Comparison of ENCODE assay signal across 11 cellular contexts in genomic region chr4:185573651-185574199, GRCh38. TPM values are rescaled to one million over a fixed set of nuclear protein-coding genes. Genes with fewer than 3 reads are reported as not detected.
DNase-seq lines count a peak whose midpoint lies in the region; ATAC-seq, FAIRE-seq and TF ChIP-seq lines count a peak whose summit lies in the region.
"Had no signal": no experiment of that assay in that cellular context is flagged by ENCODE, and none has a peak within 500 bp of the region (broad histone marks: within the 10 kb centered on the region; RNA-seq: fewer than 3 reads in every experiment).

No MANE protein-coding gene starts in this region.

- peak overlapping the region; percentile 98 for H3K27ac Mint-ChIP-seq in astrocyte (ENCODE audit: unreplicated experiment)
- no peak overlapping the region for H3K27ac Mint-ChIP-seq in activated CD4-positive, alpha-beta T cell treated with anti-CD3 and anti-CD28 coated beads, Interleukin-2, amount 10 ng/mL, durations not matched to agents 7 days and 5 days
- H3K27ac Mint-ChIP-seq: activated CD8-positive, alpha-beta memory T cell treated with anti-CD3 and anti-CD28 coated beads, Interleukin-2, amount 10 ng/mL, durations not matched to agents 7 days and 5 days; natural killer cell had no signal

- no peaks in the 10 kb centered on the region for H4K20me1 ChIP-seq in astrocyte (ENCODE audit: insufficient read depth, low read length)

- H3K27me3 Mint-ChIP-seq in astrocyte (ENCODE audit: low read depth, unreplicated experiment) = no peaks in the 10 kb centered on the region
- H3K27me3 Mint-ChIP-seq in activated CD4-positive, alpha-beta T cell treated with anti-CD3 and anti-CD28 coated beads, Interleukin-2, amount 10 ng/mL, durations not matched to agents 7 days and 5 days = peaks cover 9% of the 10 kb centered on the region

- CTCF ChIA-PET in activated CD4-positive, alpha-beta T cell treated with anti-CD3 and anti-CD28 coated beads, Interleukin-2, amount 10 ng/mL, durations not matched to agents 7 days and 5 days (lab: Charles Lee) = interaction anchor here (1.4 kb wide), 1 partner anchor 23 kb away, joined by 3 read pairs; no protein-coding TSS in a partner anchor

- POLR2A ChIA-PET in activated CD4-positive, alpha-beta T cell treated with anti-CD3 and anti-CD28 coated beads, Interleukin-2, amount 10 ng/mL, durations not matched to agents 7 days and 5 days (lab: Charles Lee) = no interaction called here

- H3K79me2 ChIP-seq in astrocyte (ENCODE audit: insufficient read depth, low read length) = no peaks in the 10 kb centered on the region

- no peaks in the 10 kb centered on the region for H3K9me3 Mint-ChIP-seq in astrocyte (ENCODE audit: unreplicated experiment)
- H3K9me3 Mint-ChIP-seq in activated CD4-positive, alpha-beta T cell treated with anti-CD3 and anti-CD28 coated beads, Interleukin-2, amount 10 ng/mL, durations not matched to agents 7 days and 5 days = no peaks in the 10 kb centered on the region
- H3K9me3 Mint-ChIP-seq: natural killer cell had no signal

- H3K4me1 Mint-ChIP-seq in astrocyte (ENCODE audit: low read depth, unreplicated experiment) = peaks cover 23% of the 10 kb centered on the region
- H3K4me1 Mint-ChIP-seq in activated CD4-positive, alpha-beta T cell treated with anti-CD3 and anti-CD28 coated beads, Interleukin-2, amount 10 ng/mL, durations not matched to agents 7 days and 5 days = no peaks in the 10 kb centered on the region
- H3K4me1 Mint-ChIP-seq: activated CD8-positive, alpha-beta memory T cell treated with anti-CD3 and anti-CD28 coated beads, Interleukin-2, amount 10 ng/mL, durations not matched to agents 7 days and 5 days; natural killer cell had no signal

- WGBS in HUES64 = 54% methylated on average over 10 of the region's 10 CpGs

- no peak overlapping the region for H3K9ac ChIP-seq in HUES64 (ENCODE audit: low read depth, low read length)
- H3K9ac ChIP-seq in astrocyte (ENCODE audit: low read length) = peak overlapping the region; percentile 70

- H3K27me3 ChIP-seq in HUES64 (ENCODE audit: insufficient read depth, low read length) (no peaks in the 10 kb centered on the region), astrocyte (ENCODE audit: insufficient read depth, low read length) (no peaks in the 10 kb centered on the region)

- H3K4me3 Mint-ChIP-seq in astrocyte (ENCODE audit: unreplicated experiment) = peak overlapping the region; percentile 31
- H3K4me3 Mint-ChIP-seq in activated CD4-positive, alpha-beta T cell treated with anti-CD3 and anti-CD28 coated beads, Interleukin-2, amount 10 ng/mL, durations not matched to agents 7 days and 5 days = no peak overlapping the region
- H3K4me3 Mint-ChIP-seq: activated CD8-positive, alpha-beta memory T cell treated with anti-CD3 and anti-CD28 coated beads, Interleukin-2, amount 10 ng/mL, durations not matched to agents 7 days and 5 days; natural killer cell had no signal

- no peak for TF ChIP-seq CTCF in astrocyte (IDR thresholded peaks at IDR 0.05; ENCODE audit: insufficient read depth, low read depth, low read length)

- no peak overlapping the region for H3K4me3 ChIP-seq in HUES64 (ENCODE audit: low read length)
- H3K4me3 ChIP-seq in astrocyte (ENCODE audit: insufficient read depth, low read depth, low read length) = peak overlapping the region; percentile 42

- peak; percentile 91 for FAIRE-seq in astrocyte (lab: Jason Lieb, UNC)

- peak overlapping the region; percentile 91 for H2AFZ ChIP-seq in astrocyte (ENCODE audit: low read depth, low read length)

- peak; percentile 90 for DNase-seq in A172 (ENCODE audit: low spot score)
- peak; percentile 80 for DNase-seq in astrocyte (ENCODE audit: low read depth)
- peak; percentile 93 for DNase-seq in iris pigment epithelial cell (ENCODE audit: low read depth)
- DNase-seq in activated CD4-positive, alpha-beta T cell treated with anti-CD3 and anti-CD28 coated beads, Interleukin-2, amount 10 ng/mL, durations not matched to agents 7 days and 5 days = no peak
- no peak for DNase-seq in stimulated activated CD4-positive, alpha-beta T cell treated with anti-CD3 and anti-CD28 coated beads, Interleukin-4, amount 100 ng/mL, for 4 hours
- DNase-seq: activated CD8-positive, alpha-beta memory T cell treated with anti-CD3 and anti-CD28 coated beads, Interleukin-2, amount 10 ng/mL, durations not matched to agents 7 days and 5 days; natural killer cell had no signal

- H3K36me3 ChIP-seq in HUES64 (ENCODE audit: insufficient read depth, low read length) = no peaks in the 10 kb centered on the region
- no peaks in the 10 kb centered on the region for H3K36me3 ChIP-seq in astrocyte (ENCODE audit: insufficient read depth, low read length)

- no peaks in the 10 kb centered on the region for H3K36me3 Mint-ChIP-seq in astrocyte (ENCODE audit: low read depth, unreplicated experiment)
- H3K36me3 Mint-ChIP-seq in activated CD4-positive, alpha-beta T cell treated with anti-CD3 and anti-CD28 coated beads, Interleukin-2, amount 10 ng/mL, durations not matched to agents 7 days and 5 days (ENCODE audit: low read depth) = no peaks in the 10 kb centered on the region
- H3K36me3 Mint-ChIP-seq: activated CD8-positive, alpha-beta memory T cell treated with anti-CD3 and anti-CD28 coated beads, Interleukin-2, amount 10 ng/mL, durations not matched to agents 7 days and 5 days; natural killer cell had no signal

- H3K9me3 ChIP-seq in HUES64 (ENCODE audit: insufficient read depth, low read depth, low read length) = no peaks in the 10 kb centered on the region
- no peaks in the 10 kb centered on the region for H3K9me3 ChIP-seq in astrocyte (ENCODE audit: insufficient read depth, low read depth, low read length)
- H3K9me3 ChIP-seq: Caco-2 had no signal

- ATAC-seq in GM19324 (IDR thresholded peaks at IDR 0.05; ENCODE audit: low FRiP score, unreplicated experiment) (no peak), HG03457 (IDR thresholded peaks at IDR 0.05; ENCODE audit: unreplicated experiment) (no peak)
- ATAC-seq: activated CD8-positive, alpha-beta memory T cell treated with anti-CD3 and anti-CD28 coated beads, Interleukin-2, amount 10 ng/mL, durations not matched to agents 7 days and 5 days had no signal

- H3K27ac ChIP-seq in HUES64 (ENCODE audit: low read depth, low read length) (peak overlapping the region; percentile 16; the same call in 1 of the 2 replicates), astrocyte (ENCODE audit: low read depth, low read length) (peak overlapping the region; percentile 90)

- H3K4me1 ChIP-seq in HUES64 (ENCODE audit: insufficient read depth, low read length) (peaks cover 12% of the 10 kb centered on the region; the same call in 1 of the 2 replicates), astrocyte (ENCODE audit: insufficient read depth, low read length) (peaks cover 9% of the 10 kb centered on the region)
- H3K4me1 ChIP-seq: Caco-2 had no signal

- peak overlapping the region; percentile 79 for H3K4me2 ChIP-seq in astrocyte (ENCODE audit: low read length)

RNA-seq across cellular contexts. Expression of gene PDLIM3, which starts 38.4 kb away (rescaled TPM):
- 6.0 and 10.3 TPM in 2 replicates for total RNA-seq in A172 (2014; rRNA removed; shearing (Covaris generic))
- polyA plus RNA-seq in HUES64 (2013, experiment 1 of 2) = 3.5 TPM
- polyA plus RNA-seq in HUES64 (2013, experiment 2 of 2) = 3.7 TPM
- 28.5 and 30.7 TPM in 2 replicates for total RNA-seq in astrocyte
- not detected for total RNA-seq in activated CD4-positive, alpha-beta T cell treated with anti-CD3 and anti-CD28 coated beads, Interleukin-2, amount 10 ng/mL, durations not matched to agents 7 days and 5 days
- total RNA-seq: activated CD8-positive, alpha-beta memory T cell treated with anti-CD3 and anti-CD28 coated beads, Interleukin-2, amount 10 ng/mL, durations not matched to agents 7 days and 5 days; natural killer cell had no signal

Comparison
In these comparisons a context has a peak if more than half of its experiments do, and no peak if none do; other contexts are left out.
1. DNase-seq: peak in A172 (single experiment), astrocyte (single experiment) and iris pigment epithelial cell (single experiment); none in activated CD4-positive, alpha-beta T cell treated with anti-CD3 and anti-CD28 coated beads, Interleukin-2, amount 10 ng/mL, durations not matched to agents 7 days and 5 days (single experiment) and stimulated activated CD4-positive, alpha-beta T cell treated with anti-CD3 and anti-CD28 coated beads, Interleukin-4, amount 100 ng/mL, for 4 hours (0 of 2).